ENCODE assay signal across 18 cellular contexts in genomic region chr6:11262231-11262630, GRCh38. TPM values are rescaled to one million over a fixed set of nuclear protein-coding genes. Genes with fewer than 3 reads are reported as not detected.
DNase-seq lines count a peak whose midpoint lies in the region; ATAC-seq and TF ChIP-seq lines count a peak whose summit lies in the region.
"Had no signal": no experiment of that assay in that cellular context is flagged by ENCODE, and none has a peak within 500 bp of the region (broad histone marks: within the 10 kb centered on the region; RNA-seq: fewer than 3 reads in every experiment).

No MANE protein-coding gene starts in this region.

- no peaks in the 10 kb centered on the region for H4K20me1 ChIP-seq in smooth muscle cell (ENCODE audit: low read depth)

- peak overlapping the region; percentile 6 for H2AFZ ChIP-seq in smooth muscle cell (ENCODE audit: low read depth)

- H3K4me3 Mint-ChIP-seq in CD4-positive, alpha-beta memory T cell, result no peak overlapping the region
- H3K4me3 Mint-ChIP-seq: activated B cell treated with CpG ODN at 0.5 μM for 24 hours; B cell; H9; stimulated activated naive B cell treated with anti-CD40 and anti-IgM and Interleukin-4, amounts not matched to agents 10 μg/mL and 1 μg/mL and 100 μg/mL, for 72 hours had no signal

- TF ChIP-seq CTCF in left lung (IDR thresholded peaks at IDR 0.05) (no peak), smooth muscle cell (IDR thresholded peaks at IDR 0.05; ENCODE audit: borderline replicate concordance, insufficient read depth, poor library complexity, severe bottlenecking) (no peak)

- no peak overlapping the region for H3K9ac ChIP-seq in smooth muscle cell (ENCODE audit: low read depth)
- H3K9ac ChIP-seq: parathyroid adenoma had no signal

- 81% methylated on average over 4 of the region's 4 CpGs for WGBS in smooth muscle cell (ENCODE audit: low lambda C conversion rate)

- H3K9me3 Mint-ChIP-seq in CD4-positive, alpha-beta memory T cell, result peaks cover 0 to 5% (median 0%) of the 10 kb centered on the region in 8 donors
- H3K9me3 Mint-ChIP-seq: activated B cell treated with CpG ODN at 0.5 μM for 24 hours; H9; stimulated activated naive B cell treated with anti-CD40 and anti-IgM and Interleukin-4, amounts not matched to agents 10 μg/mL and 1 μg/mL and 100 μg/mL, for 72 hours had no signal

- H3K4me2 ChIP-seq in smooth muscle cell, result no peak overlapping the region

- H3K36me3 ChIP-seq in CD4-positive, alpha-beta memory T cell (ENCODE audit: insufficient read depth, low read length), result no peaks in the 10 kb centered on the region
- no peaks in the 10 kb centered on the region for H3K36me3 ChIP-seq in left lung
- no peaks in the 10 kb centered on the region for H3K36me3 ChIP-seq in smooth muscle cell (ENCODE audit: low read depth)
- H3K36me3 ChIP-seq: brain microvascular endothelial cell had no signal

- POLR2A ChIA-PET in CD4-positive, alpha-beta memory T cell (lab: Charles Lee; ENCODE audit: partially characterized antibody), result interaction anchor here (1.1 to 1.4 kb wide), 2 partner anchors 15 to 32 kb away, joined by 3 read pairs; no protein-coding TSS in a partner anchor

- H3K27me3 Mint-ChIP-seq in CD4-positive, alpha-beta memory T cell, result no peaks in the 10 kb centered on the region
- H3K27me3 Mint-ChIP-seq: activated B cell treated with CpG ODN at 0.5 μM for 24 hours; B cell; stimulated activated naive B cell treated with anti-CD40 and anti-IgM and Interleukin-4, amounts not matched to agents 10 μg/mL and 1 μg/mL and 100 μg/mL, for 72 hours had no signal

- no peak overlapping the region for H3K4me3 ChIP-seq in CD4-positive, alpha-beta memory T cell (ENCODE audit: low read length in 2 of 2)
- H3K4me3 ChIP-seq in left lung, result no peak overlapping the region
- H3K4me3 ChIP-seq in smooth muscle cell, result no peak overlapping the region

- no peak overlapping the region for H3K27ac ChIP-seq in CD4-positive, alpha-beta memory T cell (ENCODE audit: low read depth, low read length)
- peak overlapping the region; percentile 35 to 72 for H3K27ac ChIP-seq in left lung
- no peak overlapping the region for H3K27ac ChIP-seq in smooth muscle cell (ENCODE audit: low read depth)
- H3K27ac ChIP-seq: brain microvascular endothelial cell had no signal

- ATAC-seq in left lung, result peak; percentile 19
- no peak for ATAC-seq in HG02870 (IDR thresholded peaks at IDR 0.05; ENCODE audit: unreplicated experiment)
- ATAC-seq in GM19397 (IDR thresholded peaks at IDR 0.05; ENCODE audit: unreplicated experiment), result no peak
- ATAC-seq: stimulated activated naive B cell treated with anti-CD40 and anti-IgM and Interleukin-4, amounts not matched to agents 10 μg/mL and 1 μg/mL and 100 μg/mL, for 72 hours had no signal

- CTCF ChIA-PET in CD4-positive, alpha-beta memory T cell (lab: Charles Lee; ENCODE audit: partially characterized antibody), result interaction anchor here (1.2 to 2.3 kb wide), 3 partner anchors 8 to 120 kb away, joined by 3 to 5 read pairs (median 3); no protein-coding TSS in a partner anchor

- no peaks in the 10 kb centered on the region for H3K9me3 ChIP-seq in CD4-positive, alpha-beta memory T cell (ENCODE audit: control insufficient read depth in 1 of 2, low read length in 2 of 2)
- H3K9me3 ChIP-seq in left lung, result no peaks in the 10 kb centered on the region
- no peaks in the 10 kb centered on the region for H3K9me3 ChIP-seq in smooth muscle cell (replicated peaks; ENCODE audit: low read depth)

- peaks cover 50 to 84% (median 65%) of the 10 kb centered on the region in 4 donors for H3K4me1 Mint-ChIP-seq in CD4-positive, alpha-beta memory T cell

- peak overlapping the region in 6 of 7 donors; percentile 10 to 91 (median 46) for H3K27ac Mint-ChIP-seq in CD4-positive, alpha-beta memory T cell
- H3K27ac Mint-ChIP-seq: B cell; H9; stimulated activated naive B cell treated with anti-CD40 and anti-IgM and Interleukin-4, amounts not matched to agents 10 μg/mL and 1 μg/mL and 100 μg/mL, for 72 hours had no signal

- no peak for DNase-seq in CD4-positive, alpha-beta memory T cell
- DNase-seq in anterior cingulate cortex (lab: John Stamatoyannopoulos, UW) (peak in 34 of 58 donors; percentile 4 to 81 (median 25)), left lung (no peak), smooth muscle cell (lab: John Stamatoyannopoulos, UW; ENCODE audit: unreplicated experiment) (no peak), cortex of kidney (lab: John Stamatoyannopoulos, UW) (no peak)
- no peak for DNase-seq in activated CD4-positive, alpha-beta T cell treated with anti-CD3 and anti-CD28 coated beads for 1 hour
- DNase-seq: activated B cell treated with CpG ODN at 0.5 μM for 24 hours; activated effector memory CD4-positive, alpha-beta T cell treated with Interleukin-2 at 50 U/mL for 16 hours; brain microvascular endothelial cell; H9; NCI-H146; NCI-H345; stimulated activated CD4-positive, alpha-beta T cell treated with anti-CD3 and anti-CD28 coated beads, Interleukin-12 subunit alpha, Interleukin-12 subunit beta, amount 100 ng/mL, for 4 hours; stimulated activated naive B cell treated with anti-CD40 and anti-IgM and Interleukin-4, amounts not matched to agents 10 μg/mL and 1 μg/mL and 100 μg/mL, for 72 hours had no signal

- H3K27me3 ChIP-seq in CD4-positive, alpha-beta memory T cell (ENCODE audit: insufficient read depth, low read length), result no peaks in the 10 kb centered on the region
- no peaks in the 10 kb centered on the region for H3K27me3 ChIP-seq in left lung
- H3K27me3 ChIP-seq in smooth muscle cell (ENCODE audit: low read depth), result no peaks in the 10 kb centered on the region
- H3K27me3 ChIP-seq: brain microvascular endothelial cell had no signal

- intact Hi-C loops in CD4-positive, alpha-beta memory T cell (cut with micrococcal nuclease), result no loop called here
- intact Hi-C loops in left lung (cut with DNase I), result no loop called here

- H3K79me2 ChIP-seq in smooth muscle cell (ENCODE audit: low read depth), result no peaks in the 10 kb centered on the region
- H3K79me2 ChIP-seq: parathyroid adenoma had no signal

- H3K36me3 Mint-ChIP-seq in CD4-positive, alpha-beta memory T cell, result peaks cover 6 to 19% of the 10 kb centered on the region in 2 donors

- peaks cover 54% of the 10 kb centered on the region for H3K4me1 ChIP-seq in CD4-positive, alpha-beta memory T cell (ENCODE audit: insufficient read depth, low read length)
- peaks cover 21 to 35% of the 10 kb centered on the region in 2 donors for H3K4me1 ChIP-seq in left lung
- no peaks in the 10 kb centered on the region for H3K4me1 ChIP-seq in smooth muscle cell (ENCODE audit: low read depth)

- no peaks in the 10 kb centered on the region for H3F3A ChIP-seq in smooth muscle cell (ENCODE audit: low read depth)

RNA-seq across cellular contexts. Expression of gene NEDD9, which starts 29.8 kb away (rescaled TPM):
- 10 to 100 TPM; 42.7 to 47.4 TPM for total RNA-seq in CD4-positive, alpha-beta memory T cell
- 10 to 100 TPM; 17.2 to 38.5 TPM for polyA plus RNA-seq in CD4-positive, alpha-beta memory T cell
- 100 to 1,000 TPM; 101 to 193 TPM for total RNA-seq in left lung
- total RNA-seq in smooth muscle cell, result 127 and 139 TPM in 2 replicates
- polyA plus RNA-seq in smooth muscle cell, result 75.2 and 85.6 TPM in 2 replicates

Comparison
In these comparisons a context has a peak if more than half of its experiments do, and no peak if none do; other contexts are left out.
1. DNase-seq: peak in anterior cingulate cortex (34 of 58); none in CD4-positive, alpha-beta memory T cell (0 of 5), left lung (0 of 2), smooth muscle cell (single experiment), activated CD4-positive, alpha-beta T cell treated with anti-CD3 and anti-CD28 coated beads for 1 hour (single experiment) and cortex of kidney (single experiment).
2. H3K27ac ChIP-seq: peak in left lung (2 of 2); none in CD4-positive, alpha-beta memory T cell (single experiment) and smooth muscle cell (single experiment).